ENCODE assay signal across 16 cellular contexts in genomic region chr9:135251996-135252760, GRCh38.
"Had no signal": no experiment of that assay in that cellular context is flagged by ENCODE, and none has a peak within 500 bp of the region (broad histone marks: within the 10 kb centered on the region; RNA-seq: fewer than 3 reads in every experiment).

No MANE protein-coding gene starts in this region.

- H3K4me1 ChIP-seq: adrenal gland, uterus had no signal

- H3K27ac Mint-ChIP-seq: activated CD4-positive, alpha-beta T cell treated with anti-CD3 and anti-CD28 coated beads for 36 hours; activated T-helper 2 cell treated with anti-CD3 and anti-CD28 coated beads, Interferon-gamma antibody, Interleukin-2, Interleukin-4, amounts not matched to agents 10 μg/mL and 5 μg/mL and 100 μg/mL, durations not matched to agents 14 hours and 24 hours and 36 hours; immature natural killer cell; natural killer cell treated with Interleukin-12 subunit alpha and Interleukin-12 subunit beta and Interleukin-15 and Interleukin-18, amount 100 ng/mL, for 72 hours had no signal

- H3K4me1 Mint-ChIP-seq: activated CD4-positive, alpha-beta T cell treated with anti-CD3 and anti-CD28 coated beads for 36 hours; immature natural killer cell had no signal

- H3K36me3 ChIP-seq: adrenal gland, stomach, thoracic aorta, uterus had no signal

- H3K9me3 ChIP-seq: adrenal gland, body of pancreas, stomach, thoracic aorta, uterus had no signal

- H3K27me3 ChIP-seq: adrenal gland, body of pancreas, uterus had no signal

- H3K4me3 ChIP-seq: adrenal gland, body of pancreas, stomach, thoracic aorta, uterus had no signal

- H3K27ac ChIP-seq: adrenal gland, body of pancreas, thoracic aorta, uterus had no signal

- H3K4me3 Mint-ChIP-seq: activated CD4-positive, alpha-beta T cell treated with anti-CD3 and anti-CD28 coated beads for 36 hours; immature natural killer cell; natural killer cell treated with Interleukin-12 subunit alpha and Interleukin-12 subunit beta and Interleukin-15 and Interleukin-18, amount 100 ng/mL, for 72 hours had no signal

- DNase-seq: activated CD4-positive, alpha-beta T cell treated with anti-CD3 and anti-CD28 coated beads for 36 hours; activated naive CD4-positive, alpha-beta T cell treated with anti-CD3 and anti-CD28 coated beads, Interleukin-2, amount 50 U/mL, for 16 hours; activated T-cell treated with anti-CD3 and anti-CD28 coated beads for 4 hours; adrenal gland; body of pancreas; cerebellar nuclear complex; immature natural killer cell; left colon; SW 1271; T-helper 9 cell; uterus had no signal

- ATAC-seq: activated CD4-positive, alpha-beta T cell treated with anti-CD3 and anti-CD28 coated beads for 36 hours; body of pancreas; esophagus mucosa; left colon; natural killer cell treated with Interleukin-12 subunit alpha and Interleukin-12 subunit beta and Interleukin-15 and Interleukin-18, amount 100 ng/mL, for 72 hours had no signal

- H3K36me3 Mint-ChIP-seq: immature natural killer cell; natural killer cell treated with Interleukin-12 subunit alpha and Interleukin-12 subunit beta and Interleukin-15 and Interleukin-18, amount 100 ng/mL, for 72 hours had no signal
